ENCODE assay signal across 23 cellular contexts in genomic region chr9:106961623-106962022, GRCh38.
DNase-seq lines count a peak whose midpoint lies in the region; TF ChIP-seq lines count a peak whose summit lies in the region.
"Had no signal": no experiment of that assay in that cellular context is flagged by ENCODE, and none has a peak within 500 bp of the region (broad histone marks: within the 10 kb centered on the region; RNA-seq: fewer than 3 reads in every experiment).

No MANE protein-coding gene starts in this region.

- no peak overlapping the region for H3K23ac ChIP-seq in trophoblast cell (ENCODE audit: low read length)

- no peaks in the 10 kb centered on the region for H3K9me3 ChIP-seq in trophoblast cell (ENCODE audit: insufficient read depth, low read depth, low read length)
- H3K9me3 ChIP-seq: ascending aorta, esophagus squamous epithelium, tibial nerve had no signal

- no peaks in the 10 kb centered on the region for H3K79me2 ChIP-seq in trophoblast cell (ENCODE audit: control insufficient read depth, insufficient read depth, low read length, poor library complexity)

- no peak overlapping the region for H3K4me2 ChIP-seq in trophoblast cell (ENCODE audit: low read length)
- H3K4me2 ChIP-seq: hepatocyte had no signal

- H3K27ac ChIP-seq in RWPE1 (no peak overlapping the region), coronary artery (no peak overlapping the region), trophoblast cell (ENCODE audit: low read depth, low read length) (no peak overlapping the region)
- H3K27ac ChIP-seq: ascending aorta, hepatocyte had no signal

- peaks cover 0 to 2% of the 10 kb centered on the region in 2 experiments for H3K4me1 ChIP-seq in trophoblast cell (ENCODE audit: control insufficient read depth in 1 of 2, insufficient read depth in 2 of 2, low read length in 2 of 2)
- H3K4me1 ChIP-seq: ascending aorta, esophagus squamous epithelium had no signal

- H3K27me3 ChIP-seq in trophoblast cell (ENCODE audit: insufficient read depth, low read length): no peaks in the 10 kb centered on the region
- H3K27me3 ChIP-seq: ascending aorta, esophagus squamous epithelium, hepatocyte, tibial nerve had no signal

- H3K4me3 Mint-ChIP-seq in endothelial cell (ENCODE audit: unreplicated experiment): peak overlapping the region; percentile 13
- no peak overlapping the region for H3K4me3 Mint-ChIP-seq in nephron progenitor cell
- H3K4me3 Mint-ChIP-seq: CD14-positive monocyte; dendritic cell treated with granulocyte-macrophage colony-stimulating factor and Interleukin-4, amounts not matched to agents 40 ng/mL and 50 ng/mL, for 4 days; neural crest cell had no signal

- H3K4ac ChIP-seq in trophoblast cell (ENCODE audit: low read depth, low read length): no peak overlapping the region

- H4K8ac ChIP-seq in trophoblast cell (ENCODE audit: low read depth, low read length): no peak overlapping the region

- peaks cover 2 to 32% of the 10 kb centered on the region in 2 experiments for H3K36me3 ChIP-seq in trophoblast cell (ENCODE audit: control insufficient read depth in 1 of 2, insufficient read depth in 2 of 2, low read length in 2 of 2)
- H3K36me3 ChIP-seq: ascending aorta had no signal

- H2BK5ac ChIP-seq in trophoblast cell (ENCODE audit: low read depth, low read length, poor library complexity): no peak overlapping the region

- no peak overlapping the region for H2AK5ac ChIP-seq in trophoblast cell (ENCODE audit: low read length)

- H4K91ac ChIP-seq in trophoblast cell (ENCODE audit: low read depth, low read length): no peak overlapping the region

- H2BK120ac ChIP-seq in trophoblast cell (ENCODE audit: insufficient read depth, low read length, poor library complexity): no peak overlapping the region

- DNase-seq in EH (ENCODE audit: low read depth) (peak; percentile 16), NCI-H226 (peak; percentile 30), endothelial cell (ENCODE audit: low spot score) (no peak), nephron progenitor cell (no peak), RWPE1 (ENCODE audit: low spot score) (no peak), coronary artery (ENCODE audit: low spot score) (no peak), trophoblast cell (no peak)
- no peak for DNase-seq in stimulated activated CD4-positive, alpha-beta T cell treated with anti-CD3 and anti-CD28 coated beads, Interleukin-4, amount 100 ng/mL, for 1 hour
- DNase-seq: activated CD4-positive, alpha-beta T cell treated with anti-CD3 and anti-CD28 coated beads, Interleukin-2, amount 50 U/mL, for 1 hour; activated naive CD4-positive, alpha-beta T cell; DMS 273 treated with DMSO at 0.1 percent for 48 hours; esophagus squamous epithelium; kidney; NCI-H146; NCI-H2227 treated with DMSO at 0.1 percent for 48 hours; retina; stimulated activated naive CD4-positive, alpha-beta T cell had no signal

- no peak overlapping the region for H2BK12ac ChIP-seq in trophoblast cell (ENCODE audit: low read length)

- POLR2A ChIA-PET in RWPE1 (lab: Yijun Ruan, JAX; ENCODE audit: low non-redundant PET): no interaction called here

- TF ChIP-seq CTCF in endothelial cell (IDR thresholded peaks at IDR 0.05; ENCODE audit: unreplicated experiment) (no peak), nephron progenitor cell (IDR thresholded peaks at IDR 0.05) (no peak), RWPE1 (conservative IDR thresholded peaks at IDR 0.05; ENCODE audit: low read depth) (no peak), coronary artery (IDR thresholded peaks at IDR 0.05) (no peak)

- H3K4me1 Mint-ChIP-seq in endothelial cell (ENCODE audit: unreplicated experiment): peaks cover 59% of the 10 kb centered on the region
- no peaks in the 10 kb centered on the region for H3K4me1 Mint-ChIP-seq in nephron progenitor cell
- H3K4me1 Mint-ChIP-seq: CD14-positive monocyte had no signal

- H3K27ac Mint-ChIP-seq in endothelial cell (ENCODE audit: unreplicated experiment) (peak overlapping the region; percentile 98), nephron progenitor cell (peak overlapping the region; percentile 86)
- H3K27ac Mint-ChIP-seq: CD14-positive monocyte; dendritic cell treated with granulocyte-macrophage colony-stimulating factor and Interleukin-4, amounts not matched to agents 40 ng/mL and 50 ng/mL, for 4 days had no signal

- no peak overlapping the region for H3K4me3 ChIP-seq in coronary artery
- H3K4me3 ChIP-seq in trophoblast cell (ENCODE audit: low read depth, low read length): no peak overlapping the region
- H3K4me3 ChIP-seq: ascending aorta, esophagus squamous epithelium, hepatocyte, tibial nerve had no signal

- no peak overlapping the region for H3K9ac ChIP-seq in trophoblast cell (ENCODE audit: low read length)

- CTCF ChIA-PET in RWPE1 (lab: Yijun Ruan, JAX): no interaction called here

- H3K9me3 Mint-ChIP-seq in endothelial cell (ENCODE audit: unreplicated experiment): no peaks in the 10 kb centered on the region
- no peaks in the 10 kb centered on the region for H3K9me3 Mint-ChIP-seq in nephron progenitor cell

- no peaks in the 10 kb centered on the region for H3K79me1 ChIP-seq in trophoblast cell (ENCODE audit: low read length)

- H4K12ac ChIP-seq in trophoblast cell (ENCODE audit: low read depth, low read length): no peak overlapping the region

- peaks cover 11% of the 10 kb centered on the region for H3K27me3 Mint-ChIP-seq in endothelial cell (ENCODE audit: unreplicated experiment)
- H3K27me3 Mint-ChIP-seq in nephron progenitor cell (ENCODE audit: low read depth, poor library complexity): no peaks in the 10 kb centered on the region
- H3K27me3 Mint-ChIP-seq: dendritic cell treated with granulocyte-macrophage colony-stimulating factor and Interleukin-4, amounts not matched to agents 40 ng/mL and 50 ng/mL, for 4 days had no signal

- no peak overlapping the region for H2AFZ ChIP-seq in trophoblast cell (ENCODE audit: insufficient read depth, low read length, poor library complexity)
- H2AFZ ChIP-seq: hepatocyte had no signal

- peaks cover 34% of the 10 kb centered on the region for H3K36me3 Mint-ChIP-seq in endothelial cell (ENCODE audit: low read depth, unreplicated experiment)
- H3K36me3 Mint-ChIP-seq in nephron progenitor cell (ENCODE audit: low read depth): peaks cover 93% of the 10 kb centered on the region
- H3K36me3 Mint-ChIP-seq: CD14-positive monocyte had no signal

- H3K14ac ChIP-seq in trophoblast cell (ENCODE audit: low read length): no peak overlapping the region

- WGBS in trophoblast cell (ENCODE audit: extremely low coverage, insufficient coverage, insufficient read length): no CpG with 5 or more reads among the region's 2 CpGs

- no peak overlapping the region for H3K18ac ChIP-seq in trophoblast cell (ENCODE audit: low read length)

Comparison
In these comparisons a context has a peak if more than half of its experiments do, and no peak if none do; other contexts are left out.
1. DNase-seq: peak in EH (single experiment) and NCI-H226 (single experiment); none in endothelial cell (single experiment), nephron progenitor cell (single experiment), RWPE1 (single experiment), stimulated activated CD4-positive, alpha-beta T cell treated with anti-CD3 and anti-CD28 coated beads, Interleukin-4, amount 100 ng/mL, for 1 hour (single experiment), coronary artery (single experiment) and trophoblast cell (0 of 2).